ENCODE assay signal across 8 cellular contexts in the genomic region with DNA sequence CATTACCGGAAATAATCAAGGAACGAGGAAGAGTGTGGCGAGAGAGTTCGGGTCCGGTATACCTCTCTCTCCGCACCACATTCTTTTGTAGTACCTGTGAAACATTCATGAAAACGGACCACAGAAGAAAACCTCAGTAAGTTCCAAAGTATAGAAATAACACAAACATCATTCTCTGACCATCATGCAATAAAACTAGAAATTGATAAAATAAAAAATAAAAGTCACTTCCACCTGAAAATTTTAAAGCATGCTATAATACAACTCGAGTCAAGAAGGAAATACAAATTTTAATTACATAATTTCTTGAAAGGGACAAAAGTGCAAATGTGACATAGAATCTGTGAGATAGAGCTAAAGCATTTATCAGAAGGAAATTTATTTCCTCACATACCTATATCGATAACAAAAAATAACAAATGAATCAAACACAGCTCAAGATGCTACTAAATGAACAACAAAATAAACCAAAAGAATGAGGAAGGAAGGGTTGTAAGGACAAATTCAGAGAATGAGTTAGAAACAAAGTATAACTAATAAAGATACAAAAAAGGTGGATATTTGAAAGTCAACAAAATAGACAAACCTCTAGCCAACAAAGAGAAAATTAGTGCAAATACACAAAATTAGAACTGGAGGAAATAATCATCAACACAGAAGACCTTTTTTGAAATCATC.
DNase-seq lines count a peak whose midpoint lies in the region; TF ChIP-seq lines count a peak whose summit lies in the region.

No MANE protein-coding gene starts in this region.

- H3K27ac ChIP-seq in BLaER1 (no peak overlapping the region; the same call in 1 of the 2 replicates), duodenal mucosa (ENCODE audit: low read depth, low read length) (no peak overlapping the region)

- H3K9me3 ChIP-seq in BLaER1 = no peaks in the 10 kb centered on the region
- H3K9me3 ChIP-seq in MG63 = no peaks in the 10 kb centered on the region
- no peaks in the 10 kb centered on the region for H3K9me3 ChIP-seq in duodenal mucosa (ENCODE audit: control insufficient read depth in 1 of 2, low read length in 2 of 2)

- H3K4me1 ChIP-seq in BLaER1 = peaks cover 9% of the 10 kb centered on the region; the same call in 1 of the 2 replicates
- peaks cover 8 to 15% of the 10 kb centered on the region in 2 donors for H3K4me1 ChIP-seq in duodenal mucosa (ENCODE audit: control insufficient read depth in 1 of 2, insufficient read depth in 2 of 2, low read length in 2 of 2)

- H3K4me1 Mint-ChIP-seq in nephron = peaks cover 14% of the 10 kb centered on the region

- DNase-seq in MG63 (no peak), DMS153 treated with DMSO at 0.1 percent for 48 hours (lab: John Stamatoyannopoulos, UW; ENCODE audit: unreplicated experiment) (no peak), hippocampal formation (lab: John Stamatoyannopoulos, UW) (no peak), COR-L47 (lab: John Stamatoyannopoulos, UW) (no peak)
- no peak for DNase-seq in stimulated activated CD4-positive, alpha-beta T cell treated with anti-CD3 and anti-CD28 coated beads, Interleukin-2, amount 100 ng/mL, for 48 hours

- H3K27ac Mint-ChIP-seq in nephron = peak overlapping the region in 2 of 3 experiments; percentile 79 to 95

- no peak for TF ChIP-seq CTCF in nephron (IDR thresholded peaks at IDR 0.05; ENCODE audit: unreplicated experiment in 3 of 3)

- H3K4me3 Mint-ChIP-seq in nephron = peak overlapping the region; percentile 96 to 100 (median 99)

- H3K4me3 ChIP-seq in BLaER1 (peak overlapping the region; percentile 75), MG63 (peak overlapping the region; percentile 78), duodenal mucosa (ENCODE audit: low read depth in 1 of 2, low read length in 2 of 2) (peak overlapping the region; percentile 90 to 96)

- H3K36me3 Mint-ChIP-seq in nephron (ENCODE audit: low read depth) = no peaks in the 10 kb centered on the region

- H3K9me3 Mint-ChIP-seq in nephron = no peaks in the 10 kb centered on the region

- peaks cover 51% of the 10 kb centered on the region for H3K27me3 Mint-ChIP-seq in nephron (ENCODE audit: low read depth)

- H3K36me3 ChIP-seq in BLaER1 = no peaks in the 10 kb centered on the region
- no peaks in the 10 kb centered on the region for H3K36me3 ChIP-seq in MG63
- H3K36me3 ChIP-seq in duodenal mucosa (ENCODE audit: control insufficient read depth in 1 of 2, insufficient read depth in 2 of 2, low read length in 2 of 2) = no peaks in the 10 kb centered on the region

- H4K20me1 ChIP-seq in BLaER1 = no peaks in the 10 kb centered on the region

- H3K9ac ChIP-seq in BLaER1 (peak overlapping the region; percentile 84), duodenal mucosa (ENCODE audit: low read depth in 1 of 2, low read length in 2 of 2) (peak overlapping the region in 1 of 2 donors; percentile 68)

- H3K27me3 ChIP-seq in BLaER1 = no peaks in the 10 kb centered on the region
- no peaks in the 10 kb centered on the region; the same call in 1 of the 2 replicates for H3K27me3 ChIP-seq in MG63
- peaks cover 0 to 4% of the 10 kb centered on the region in 2 donors for H3K27me3 ChIP-seq in duodenal mucosa (ENCODE audit: control insufficient read depth in 1 of 2, insufficient read depth in 2 of 2, low read length in 2 of 2)

- H3K4me2 ChIP-seq in BLaER1 = peak overlapping the region; percentile 75
